Comparison of ENCODE assay signal across 11 cellular contexts in the genomic region with DNA sequence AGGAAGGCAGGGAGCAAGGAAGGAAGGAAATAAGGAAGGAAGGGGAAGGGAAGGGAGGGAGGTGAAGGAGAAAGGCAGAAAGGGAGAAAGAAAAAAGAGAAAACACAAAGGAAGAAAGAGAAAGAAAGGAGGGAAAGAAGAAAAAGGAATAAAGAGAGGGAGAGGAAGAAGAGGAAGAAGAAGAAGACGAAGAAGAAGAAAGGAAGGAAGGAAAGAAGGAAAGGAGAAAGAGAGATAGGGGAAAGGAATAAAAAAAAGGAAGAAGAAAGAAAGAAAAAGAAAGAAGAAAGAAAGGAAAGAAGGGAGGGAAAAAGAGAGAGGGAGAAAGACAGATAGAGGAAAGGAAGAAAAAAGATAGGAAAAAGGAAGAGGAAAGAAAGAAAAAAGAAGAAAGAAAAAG.
"Had no signal": no experiment of that assay in that cellular context is flagged by ENCODE, and none has a peak within 500 bp of the region (broad histone marks: within the 10 kb centered on the region; RNA-seq: fewer than 3 reads in every experiment).

No MANE protein-coding gene starts in this region.

- H3K27ac ChIP-seq: GM23248 had no signal

- H3K9ac ChIP-seq: GM23248 had no signal

- H3K9me3 ChIP-seq: HAP-1 had no signal

- H3K4me3 ChIP-seq: GM23248, GM23338, HAP-1 had no signal

- ATAC-seq: GM23338, HCT116 had no signal

- H3K4me1 ChIP-seq: HAP-1 had no signal

- FAIRE-seq: H1, H54 had no signal

- H3K36me3 ChIP-seq: HAP-1 had no signal

- H3K4me2 ChIP-seq: GM23338 had no signal

- DNase-seq: GM23248, GOT3, H7, H9, HCEC 1CT, HFFc6 had no signal

- H2AFZ ChIP-seq: GM23248, GM23338 had no signal
